13 cellular contexts compared by ENCODE assay signal in genomic region chr11:112082729-112083128, GRCh38. TPM values are rescaled to one million over a fixed set of nuclear protein-coding genes. Genes with fewer than 3 reads are reported as not detected.
A peak's percentile ranks its signal among the peaks of the same experiment; 100 is the strongest.
DNase-seq lines count a peak whose midpoint lies in the region; ATAC-seq, FAIRE-seq and TF ChIP-seq lines count a peak whose summit lies in the region.
"Had no signal": no experiment of that assay in that cellular context is flagged by ENCODE, and none has a peak within 500 bp of the region (broad histone marks: within the 10 kb centered on the region; RNA-seq: fewer than 3 reads in every experiment).

No MANE protein-coding gene starts in this region.

- no peak for TF ChIP-seq POLR2A in GM12878 (IDR thresholded peaks at IDR 0.05; ENCODE audit: low read depth, low read length)

- peaks cover 3 to 9% of the 10 kb centered on the region in 2 experiments for H3K36me3 ChIP-seq in GM12878 (ENCODE audit: control insufficient read depth in 2 of 2, insufficient read depth in 2 of 2, low read length in 1 of 2)
- H3K36me3 ChIP-seq in BE2C, result peaks cover 74% of the 10 kb centered on the region

- H3K36me3 Mint-ChIP-seq in activated CD4-positive, alpha-beta T cell treated with anti-CD3 and anti-CD28 coated beads for 36 hours (ENCODE audit: low read depth), result peaks cover 66% of the 10 kb centered on the region

- no peaks in the 10 kb centered on the region for H3K9me3 Mint-ChIP-seq in activated CD4-positive, alpha-beta T cell treated with anti-CD3 and anti-CD28 coated beads for 36 hours (ENCODE audit: low read depth)

- H3K9me3 ChIP-seq in GM12878 (replicated peaks; ENCODE audit: control insufficient read depth, insufficient read depth, low read length), result no peaks in the 10 kb centered on the region
- no peaks in the 10 kb centered on the region for H3K9me3 ChIP-seq in BE2C
- H3K9me3 ChIP-seq: HAP-1 had no signal

- H3K9ac ChIP-seq in GM12878 (ENCODE audit: control insufficient read depth, insufficient read depth, low read length), result no peak overlapping the region

- BruUV-seq in GM12878 (replicated peaks; lab: Mats Ljungman, UMichigan), result no TSS peak

- H3K27ac Mint-ChIP-seq in activated CD4-positive, alpha-beta T cell treated with anti-CD3 and anti-CD28 coated beads for 36 hours, result peak overlapping the region; percentile 65

- H3K4me1 ChIP-seq in GM12878 (ENCODE audit: control insufficient read depth, insufficient read depth, low read length), result no peaks in the 10 kb centered on the region; the same call in 1 of the 2 replicates
- H3K4me1 ChIP-seq in BE2C, result no peaks in the 10 kb centered on the region; the same call in 1 of the 2 replicates

- H3K4me3 Mint-ChIP-seq in activated CD4-positive, alpha-beta T cell treated with anti-CD3 and anti-CD28 coated beads for 36 hours, result no peak overlapping the region

- H3K4me1 Mint-ChIP-seq in activated CD4-positive, alpha-beta T cell treated with anti-CD3 and anti-CD28 coated beads for 36 hours, result peaks cover 43% of the 10 kb centered on the region

- ATAC-seq in activated CD4-positive, alpha-beta T cell treated with anti-CD3 and anti-CD28 coated beads for 36 hours, result peak; percentile 55
- ATAC-seq in GM12878, result no peak

- peaks cover 28% of the 10 kb centered on the region for H3K79me2 ChIP-seq in GM12878 (ENCODE audit: control insufficient read depth, insufficient read depth, low read length)

- POLR2A ChIA-PET in activated CD4-positive, alpha-beta T cell treated with anti-CD3 and anti-CD28 coated beads for 36 hours (lab: Charles Lee), result interaction anchor here (0.6 to 1.0 kb wide), 5 partner anchors 8 to 316 kb away, joined by 3 to 6 read pairs (median 3); partner anchors contain the start of gene NKAPD1
- POLR2A ChIA-PET in GM12878 (lab: Charles Lee), result interaction anchor here (0.5 kb wide), 1 partner anchor 14 kb away, joined by 6 read pairs; no protein-coding TSS in a partner anchor

- H3K4me3 ChIP-seq in GM12878, result no peak overlapping the region
- H3K4me3 ChIP-seq in skeletal muscle cell (ENCODE audit: low read depth, low read length), result no peak overlapping the region
- no peak overlapping the region for H3K4me3 ChIP-seq in BE2C (ENCODE audit: low read depth, low read length)
- H3K4me3 ChIP-seq: HAP-1 had no signal

- no peaks in the 10 kb centered on the region for H3K27me3 ChIP-seq in GM12878 (replicated peaks in 1 of 2; ENCODE audit: control insufficient read depth in 2 of 2, insufficient read depth in 2 of 2, low read length in 1 of 2)
- H3K27me3 ChIP-seq in BE2C, result no peaks in the 10 kb centered on the region

- intact Hi-C loops in activated CD4-positive, alpha-beta T cell treated with anti-CD3 and anti-CD28 coated beads for 36 hours (cut with DNase I, micrococcal nuclease), result loop anchor here (1.0 to 10.0 kb wide), 4 partner anchors 8 to 202 kb away; partner anchors contain the start of genes NKAPD1 (in 1 of the 2) and PIH1D2 (in 1 of the 2)
- intact Hi-C loops in GM12878 (cut with micrococcal nuclease; ENCODE audit: unreplicated experiment), result no loop called here

- CTCF ChIA-PET in activated CD4-positive, alpha-beta T cell treated with anti-CD3 and anti-CD28 coated beads for 36 hours (lab: Charles Lee), result interaction anchor here (0.6 to 1.8 kb wide), 7 partner anchors 25 to 240 kb away, joined by 3 to 7 read pairs (median 4); partner anchors contain the start of gene ALG9
- CTCF ChIA-PET in GM12878 (lab: Yijun Ruan, JAX), result interaction anchor here (1.2 kb wide), 1 partner anchor 30 kb away, joined by 3 read pairs; no protein-coding TSS in a partner anchor

- TF ChIP-seq RAD21 in GM12878 (IDR thresholded peaks at IDR 0.05; ENCODE audit: insufficient read depth, low read depth, low read length), result no peak

- in situ Hi-C loops in GM12878 (cut with MboI), result no loop called here
- in situ Hi-C loops in G401 (cut with HindIII; ENCODE audit: low sequenced_read_pairs), result no loop called here

- H2AFZ ChIP-seq in GM12878 (ENCODE audit: control insufficient read depth, low read depth, low read length), result no peak overlapping the region

- TF ChIP-seq CTCF in GM12878 (IDR thresholded peaks at IDR 0.05 in 2 of 3, conservative IDR thresholded peaks at IDR 0.05 in 1 of 3; ENCODE audit: control insufficient read depth in 2 of 3, extremely low read depth in 1 of 3, insufficient read depth in 1 of 3, low read depth in 3 of 3, low read length in 3 of 3) (no peak), BE2C (IDR thresholded peaks at IDR 0.05; ENCODE audit: low read depth, low read length) (no peak)

- WGBS in GM12878 (ENCODE audit: insufficient coverage, insufficient replicate concordance, low lambda C conversion rate, missing lambda C conversion rate), result 13% methylated on average over 4 of the region's 4 CpGs

- RAD21 ChIA-PET in GM12878 (lab: Charles Lee; ENCODE audit: unreplicated experiment), result no interaction called here

- no peak for TF ChIP-seq EP300 in GM12878 (IDR thresholded peaks at IDR 0.05; ENCODE audit: borderline replicate concordance in 1 of 2, control insufficient read depth in 1 of 2, low read depth in 2 of 2, low read length in 2 of 2)

- H4K20me1 ChIP-seq in GM12878 (ENCODE audit: control insufficient read depth, insufficient read depth), result no peaks in the 10 kb centered on the region

- SMC1A ChIA-PET in GM12878 (lab: Charles Lee; ENCODE audit: uncharacterized antibody, unreplicated experiment), result no interaction called here

- no peaks in the 10 kb centered on the region for H3K27me3 Mint-ChIP-seq in activated CD4-positive, alpha-beta T cell treated with anti-CD3 and anti-CD28 coated beads for 36 hours

- no peak for FAIRE-seq in GM12878 (lab: Jason Lieb, UNC)
- FAIRE-seq: HTR-8/SVneo had no signal

- DNase-seq in activated CD4-positive, alpha-beta T cell treated with anti-CD3 and anti-CD28 coated beads for 36 hours, result peak; percentile 65
- DNase-seq in activated CD4-positive, alpha-beta T cell treated with anti-CD3 and anti-CD28 coated beads for 1 hour, result no peak
- DNase-seq in MV-4-11 (lab: John Stamatoyannopoulos, UW) (peak; percentile 70), GM12878 (ENCODE audit: low read depth, low spot score) (no peak), skeletal muscle cell (ENCODE audit: low read depth) (peak; percentile 4), G401 (ENCODE audit: low spot score) (no peak), OCI-M2 (lab: John Stamatoyannopoulos, UW; ENCODE audit: unreplicated experiment) (no peak), BE2C (no peak)
- DNase-seq: activated CD4-positive, CD25-positive, alpha-beta regulatory T cell; effector CD8-positive, alpha-beta T cell; NCI-H510A treated with DMSO at 0.1 percent for 48 hours had no signal

- no peak overlapping the region for H3K4me2 ChIP-seq in GM12878 (ENCODE audit: control insufficient read depth, insufficient read depth)

- no peak overlapping the region for H3K27ac ChIP-seq in GM12878 (ENCODE audit: control insufficient read depth, insufficient read depth)

RNA-seq across cellular contexts. Expression of gene TIMM8B, which starts 3.8 kb away (rescaled TPM):
- 10 to 100 TPM; 50.5 to 52.6 TPM for total RNA-seq in activated CD4-positive, alpha-beta T cell treated with anti-CD3 and anti-CD28 coated beads for 36 hours
- total RNA-seq in GM12878 (2013; cell fraction: nucleolus; rRNA removed), result 13.3 and 13.4 TPM in 2 replicates
- total RNA-seq in GM12878 (2014; rRNA removed) (143 and 155 TPM in 2 replicates), GM12878 (2014; rRNA removed; fragmentation: Illumina TruSeq; extraction: Trizol) (71.5 and 76.0 TPM in 2 replicates), GM12878 (2021) (72.7 and 83.0 TPM in 2 replicates)
- polyA plus RNA-seq in GM12878 (2011; ENCODE audit: low read depth), result 29.5 TPM
- polyA plus RNA-seq in GM12878 (2011; rRNA removed) (76.8 and 92.4 TPM in 2 replicates), GM12878 (2014; fragmentation: Illumina TruSeq; extraction: Trizol) (26.4 and 64.9 TPM in 2 replicates), GM12878 (2014; fragmentation: Nextera tagmentation; extraction: Ambion mirVana) (100 to 1,000 TPM; 247 to 271 TPM), GM12878 (2014; rRNA removed) (123 and 154 TPM in 2 replicates), GM12878 (2016; fragmentation: Nextera tagmentation; extraction: Ambion mirVana) (100 to 1,000 TPM; 201 to 214 TPM)
- 91.5 and 120 TPM in 2 replicates for polyA plus RNA-seq in GM12878 (2011; cell fraction: cytosol; rRNA removed)
- polyA plus RNA-seq in GM12878 (2011; cell fraction: nucleus; rRNA removed), result 43.3 and 53.0 TPM in 2 replicates
- polyA plus RNA-seq in GM12878 (2012), result 59.6 and 80.0 TPM in 2 replicates
- 24.4 and 28.1 TPM in 2 replicates for polyA minus RNA-seq in GM12878 (2011; rRNA and poly(A)+ RNA removed)
- 6.9 and 7.2 TPM in 2 replicates for polyA minus RNA-seq in GM12878 (2011; cell fraction: cytosol; rRNA and poly(A)+ RNA removed)
- 11.9 and 14.5 TPM in 2 replicates for polyA minus RNA-seq in GM12878 (2011; cell fraction: nucleus; rRNA and poly(A)+ RNA removed)
- total RNA-seq in G401 (2014; rRNA removed; shearing (Covaris generic)), result 131 and 181 TPM in 2 replicates
- 380 TPM for polyA plus RNA-seq in BE2C (2012; ENCODE audit: insufficient read depth, insufficient read length, low read depth)

RNA-seq across cellular contexts. Expression of gene SDHD, which starts 3.9 kb away (rescaled TPM):
- 10 to 100 TPM; 79.8 to 84.9 TPM for total RNA-seq in activated CD4-positive, alpha-beta T cell treated with anti-CD3 and anti-CD28 coated beads for 36 hours
- total RNA-seq in GM12878 (2013; cell fraction: nucleolus; rRNA removed), result 32.1 and 37.3 TPM in 2 replicates
- total RNA-seq in GM12878 (2014; rRNA removed) (138 and 162 TPM in 2 replicates), GM12878 (2014; rRNA removed; fragmentation: Illumina TruSeq; extraction: Trizol) (114 and 119 TPM in 2 replicates), GM12878 (2021) (117 and 120 TPM in 2 replicates)
- 116 TPM for polyA plus RNA-seq in GM12878 (2011; ENCODE audit: low read depth)
- polyA plus RNA-seq in GM12878 (2011; rRNA removed) (198 and 232 TPM in 2 replicates), GM12878 (2014; fragmentation: Illumina TruSeq; extraction: Trizol) (142 and 159 TPM in 2 replicates), GM12878 (2014; fragmentation: Nextera tagmentation; extraction: Ambion mirVana) (100 to 1,000 TPM; 469 to 775 TPM), GM12878 (2014; rRNA removed) (119 and 133 TPM in 2 replicates), GM12878 (2016; fragmentation: Nextera tagmentation; extraction: Ambion mirVana) (100 to 1,000 TPM; 312 to 346 TPM)
- 348 and 397 TPM in 2 replicates for polyA plus RNA-seq in GM12878 (2011; cell fraction: cytosol; rRNA removed)
- polyA plus RNA-seq in GM12878 (2011; cell fraction: nucleus; rRNA removed), result 178 and 185 TPM in 2 replicates
- polyA plus RNA-seq in GM12878 (2012), result 84.8 and 109 TPM in 2 replicates
- polyA minus RNA-seq in GM12878 (2011; rRNA and poly(A)+ RNA removed), result 304 and 353 TPM in 2 replicates
- polyA minus RNA-seq in GM12878 (2011; cell fraction: cytosol; rRNA and poly(A)+ RNA removed), result 64.4 and 76.7 TPM in 2 replicates
- 25.6 and 48.9 TPM in 2 replicates for polyA minus RNA-seq in GM12878 (2011; cell fraction: nucleus; rRNA and poly(A)+ RNA removed)
- 206 and 219 TPM in 2 replicates for total RNA-seq in G401 (2014; rRNA removed; shearing (Covaris generic))
- 194 TPM for polyA plus RNA-seq in BE2C (2012; ENCODE audit: insufficient read depth, insufficient read length, low read depth)

RNA-seq across cellular contexts. Expression of gene NKAPD1, which starts 8.6 kb away (rescaled TPM):
- total RNA-seq in activated CD4-positive, alpha-beta T cell treated with anti-CD3 and anti-CD28 coated beads for 36 hours, result 10 to 100 TPM; 23.7 to 45.3 TPM
- total RNA-seq in GM12878 (2013; cell fraction: nucleolus; rRNA removed), result 30.5 and 33.5 TPM in 2 replicates
- total RNA-seq in GM12878 (2014; rRNA removed) (16.3 and 20.6 TPM in 2 replicates), GM12878 (2014; rRNA removed; fragmentation: Illumina TruSeq; extraction: Trizol) (38.7 TPM in 2 replicates), GM12878 (2021) (18.1 and 19.2 TPM in 2 replicates)
- 23.0 TPM for polyA plus RNA-seq in GM12878 (2011; ENCODE audit: low read depth)
- polyA plus RNA-seq in GM12878 (2011; rRNA removed) (22.3 and 37.5 TPM in 2 replicates), GM12878 (2014; fragmentation: Illumina TruSeq; extraction: Trizol) (43.3 and 53.9 TPM in 2 replicates), GM12878 (2014; fragmentation: Nextera tagmentation; extraction: Ambion mirVana) (10 to 100 TPM in 1 of 2 experiments, 1 to 10 TPM in 1; 9.6 to 11.5 TPM), GM12878 (2014; rRNA removed) (14.7 and 17.6 TPM in 2 replicates), GM12878 (2016; fragmentation: Nextera tagmentation; extraction: Ambion mirVana) (10 to 100 TPM; 19.2 to 21.5 TPM)
- 8.9 and 9.2 TPM in 2 replicates for polyA plus RNA-seq in GM12878 (2011; cell fraction: cytosol; rRNA removed)
- 14.9 and 15.0 TPM in 2 replicates for polyA plus RNA-seq in GM12878 (2011; cell fraction: nucleus; rRNA removed)
- 17.5 and 21.9 TPM in 2 replicates for polyA plus RNA-seq in GM12878 (2012)
- polyA minus RNA-seq in GM12878 (2011; rRNA and poly(A)+ RNA removed), result 19.4 and 20.2 TPM in 2 replicates
- 9.8 and 12.3 TPM in 2 replicates for polyA minus RNA-seq in GM12878 (2011; cell fraction: cytosol; rRNA and poly(A)+ RNA removed)
- polyA minus RNA-seq in GM12878 (2011; cell fraction: nucleus; rRNA and poly(A)+ RNA removed), result 10.4 and 14.6 TPM in 2 replicates
- 39.3 and 43.6 TPM in 2 replicates for total RNA-seq in G401 (2014; rRNA removed; shearing (Covaris generic))
- polyA plus RNA-seq in BE2C (2012; ENCODE audit: insufficient read depth, insufficient read length, low read depth), result 30.7 TPM

RNA-seq across cellular contexts. Expression of gene PIH1D2, which starts 8.9 kb away (rescaled TPM):
- under 1 TPM; 0.57 to 0.61 TPM for total RNA-seq in activated CD4-positive, alpha-beta T cell treated with anti-CD3 and anti-CD28 coated beads for 36 hours
- total RNA-seq in GM12878 (2013; cell fraction: nucleolus; rRNA removed), result 0.69 and 2.1 TPM in 2 replicates
- total RNA-seq in GM12878 (2014; rRNA removed) (0.73 and 1.2 TPM in 2 replicates), GM12878 (2014; rRNA removed; fragmentation: Illumina TruSeq; extraction: Trizol) (0.92 and 1.9 TPM in 2 replicates), GM12878 (2021) (0.51 and 0.58 TPM in 2 replicates)
- polyA plus RNA-seq in GM12878 (2011; ENCODE audit: low read depth), result 1.0 TPM
- polyA plus RNA-seq in GM12878 (2011; rRNA removed) (0.60 and 0.85 TPM in 2 replicates), GM12878 (2014; fragmentation: Illumina TruSeq; extraction: Trizol) (0.90 and 1.4 TPM in 2 replicates), GM12878 (2014; fragmentation: Nextera tagmentation; extraction: Ambion mirVana) (1 to 10 TPM; 1.7 to 3.0 TPM), GM12878 (2014; rRNA removed) (0.32 and 0.73 TPM in 2 replicates), GM12878 (2016; fragmentation: Nextera tagmentation; extraction: Ambion mirVana) (1 to 10 TPM; 2.2 TPM)
- polyA plus RNA-seq in GM12878 (2011; cell fraction: cytosol; rRNA removed), result 0.19 and 0.23 TPM in 2 replicates
- 0.47 and 0.66 TPM in 2 replicates for polyA plus RNA-seq in GM12878 (2011; cell fraction: nucleus; rRNA removed)
- 0.72 and 0.80 TPM in 2 replicates for polyA plus RNA-seq in GM12878 (2012)
- polyA minus RNA-seq in GM12878 (2011; rRNA and poly(A)+ RNA removed), result 0.37 TPM in 1 of 2 replicates, not detected in the other
- not detected in 2 replicates for polyA minus RNA-seq in GM12878 (2011; cell fraction: cytosol; rRNA and poly(A)+ RNA removed)
- 0.24 and 0.67 TPM in 2 replicates for polyA minus RNA-seq in GM12878 (2011; cell fraction: nucleus; rRNA and poly(A)+ RNA removed)
- total RNA-seq in G401 (2014; rRNA removed; shearing (Covaris generic)), result 2.6 and 4.4 TPM in 2 replicates
- polyA plus RNA-seq in BE2C (2012; ENCODE audit: insufficient read depth, insufficient read length, low read depth), result not detected

RNA-seq across cellular contexts. Expression of gene DLAT, which starts 57.5 kb away (rescaled TPM):
- total RNA-seq in activated CD4-positive, alpha-beta T cell treated with anti-CD3 and anti-CD28 coated beads for 36 hours, result 10 to 100 TPM; 47.8 to 49.1 TPM
- total RNA-seq in GM12878 (2013; cell fraction: nucleolus; rRNA removed), result 18.7 and 19.4 TPM in 2 replicates
- total RNA-seq in GM12878 (2014; rRNA removed) (51.2 and 54.1 TPM in 2 replicates), GM12878 (2014; rRNA removed; fragmentation: Illumina TruSeq; extraction: Trizol) (44.3 and 45.6 TPM in 2 replicates), GM12878 (2021) (38.2 and 38.8 TPM in 2 replicates)
- polyA plus RNA-seq in GM12878 (2011; ENCODE audit: low read depth), result 12.1 TPM
- polyA plus RNA-seq in GM12878 (2011; rRNA removed) (42.0 and 43.8 TPM in 2 replicates), GM12878 (2014; fragmentation: Illumina TruSeq; extraction: Trizol) (55.2 and 67.2 TPM in 2 replicates), GM12878 (2014; fragmentation: Nextera tagmentation; extraction: Ambion mirVana) (10 to 100 TPM; 16.5 to 21.4 TPM), GM12878 (2014; rRNA removed) (27.9 and 36.0 TPM in 2 replicates), GM12878 (2016; fragmentation: Nextera tagmentation; extraction: Ambion mirVana) (10 to 100 TPM; 71.3 to 79.9 TPM)
- polyA plus RNA-seq in GM12878 (2011; cell fraction: cytosol; rRNA removed), result 25.3 and 27.1 TPM in 2 replicates
- polyA plus RNA-seq in GM12878 (2011; cell fraction: nucleus; rRNA removed), result 13.5 and 14.4 TPM in 2 replicates
- polyA plus RNA-seq in GM12878 (2012), result 19.7 and 19.8 TPM in 2 replicates
- polyA minus RNA-seq in GM12878 (2011; rRNA and poly(A)+ RNA removed), result 29.6 and 33.5 TPM in 2 replicates
- 20.6 and 21.0 TPM in 2 replicates for polyA minus RNA-seq in GM12878 (2011; cell fraction: cytosol; rRNA and poly(A)+ RNA removed)
- 8.2 and 15.6 TPM in 2 replicates for polyA minus RNA-seq in GM12878 (2011; cell fraction: nucleus; rRNA and poly(A)+ RNA removed)
- 70.0 and 71.5 TPM in 2 replicates for total RNA-seq in G401 (2014; rRNA removed; shearing (Covaris generic))
- polyA plus RNA-seq in BE2C (2012; ENCODE audit: insufficient read depth, insufficient read length, low read depth), result 57.2 TPM

Comparison
In these comparisons a context has a peak if more than half of its experiments do, and no peak if none do; other contexts are left out.
1. DNase-seq: peak in activated CD4-positive, alpha-beta T cell treated with anti-CD3 and anti-CD28 coated beads for 36 hours (single experiment), MV-4-11 (single experiment) and skeletal muscle cell (single experiment); none in activated CD4-positive, alpha-beta T cell treated with anti-CD3 and anti-CD28 coated beads for 1 hour (single experiment), GM12878 (single experiment), G401 (single experiment), OCI-M2 (single experiment) and BE2C (single experiment).